Comparison of ENCODE assay signal across 21 cellular contexts in the genomic region with DNA sequence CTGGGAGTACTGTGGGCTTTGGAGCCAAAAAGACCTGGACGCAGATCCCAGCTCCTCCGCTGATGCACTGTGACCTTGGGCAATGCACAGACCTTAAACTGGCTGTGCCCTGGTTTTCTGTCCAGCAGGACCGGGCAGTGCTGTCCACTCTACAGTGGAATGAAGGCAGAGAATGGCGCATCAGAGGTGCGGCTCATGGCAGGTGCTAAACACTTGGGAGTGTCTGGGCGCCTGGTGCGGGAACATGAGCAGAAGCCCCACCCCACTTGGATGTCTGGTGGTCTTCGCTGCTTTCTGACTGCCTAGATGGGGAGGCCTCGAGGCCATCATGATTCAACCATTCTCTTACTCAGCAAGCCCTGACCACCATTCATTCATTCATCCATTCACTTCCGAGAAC.
DNase-seq lines count a peak whose midpoint lies in the region; ATAC-seq, FAIRE-seq and TF ChIP-seq lines count a peak whose summit lies in the region.
"Had no signal": no experiment of that assay in that cellular context is flagged by ENCODE, and none has a peak within 500 bp of the region (broad histone marks: within the 10 kb centered on the region; RNA-seq: fewer than 3 reads in every experiment).

No MANE protein-coding gene starts in this region.

- no peaks in the 10 kb centered on the region for H3K79me2 ChIP-seq in HepG2 (ENCODE audit: insufficient read depth, low read length)

- H4K20me1 ChIP-seq in HepG2 (ENCODE audit: insufficient read depth, low read length) = no peaks in the 10 kb centered on the region

- ATAC-seq in Right ventricle myocardium superior (ENCODE audit: poor library complexity) (no peak), HepG2 (no peak), psoas muscle (no peak), upper lobe of right lung (no peak), GM21737 (IDR thresholded peaks at IDR 0.05; ENCODE audit: unreplicated experiment) (no peak)

- TF ChIP-seq POLR2A in HepG2 (IDR thresholded peaks at IDR 0.05; ENCODE audit: insufficient read depth in 1 of 2, low read depth in 2 of 2, low read length in 2 of 2) = no peak

- peaks cover 0 to 4% of the 10 kb centered on the region in 2 donors for H3K9me3 ChIP-seq in right atrium auricular region
- H3K9me3 ChIP-seq in HepG2 (ENCODE audit: low read length) = peaks cover 6% of the 10 kb centered on the region
- no peaks in the 10 kb centered on the region for H3K9me3 ChIP-seq in psoas muscle
- H3K9me3 ChIP-seq in upper lobe of right lung = no peaks in the 10 kb centered on the region

- H3K9ac ChIP-seq in HepG2 (ENCODE audit: insufficient read depth, low read depth, low read length) = no peak overlapping the region
- H3K9ac ChIP-seq: GM23248 had no signal

- CTCF ChIA-PET in HepG2 (lab: Yijun Ruan, JAX; ENCODE audit: low intra/inter-chr PET ratio, low total read pairs) = no interaction called here

- POLR2A ChIA-PET in HepG2 (lab: Yijun Ruan, JAX) = no interaction called here

- H3K4me2 ChIP-seq in HepG2 (ENCODE audit: low read depth, low read length) = no peak overlapping the region

- in situ Hi-C loops in HepG2 (cut with HindIII; ENCODE audit: extremely low pct_ligation_motif_present, low pct_unique_long_range_greater_than_20kb) = no loop called here

- H3K4me3 ChIP-seq in right atrium auricular region (no peak overlapping the region), HepG2 (replicated peaks in 1 of 3; ENCODE audit: insufficient read depth in 1 of 3, low read depth in 2 of 3, low read length in 3 of 3) (no peak overlapping the region), psoas muscle (no peak overlapping the region), upper lobe of right lung (no peak overlapping the region)
- H3K4me3 ChIP-seq: GM23248 had no signal

- no peak for FAIRE-seq in HepG2 (lab: Jason Lieb, UNC)
- FAIRE-seq: A204.1 had no signal

- H3K27me3 ChIP-seq in right atrium auricular region (no peaks in the 10 kb centered on the region), HepG2 (ENCODE audit: control insufficient read depth in 1 of 2, insufficient read depth in 2 of 2, low read length in 2 of 2) (no peaks in the 10 kb centered on the region), psoas muscle (ENCODE audit: insufficient read depth in 3 of 3, low read length in 2 of 3) (no peaks in the 10 kb centered on the region), upper lobe of right lung (no peaks in the 10 kb centered on the region)

- BruUV-seq in HepG2 (replicated peaks; lab: Mats Ljungman, UMichigan) = no TSS peak

- DNase-seq in right atrium auricular region (ENCODE audit: low spot score) (no peak), Right ventricle myocardium superior (no peak), HepG2 (ENCODE audit: low spot score) (no peak), psoas muscle (no peak), upper lobe of right lung (no peak), NCI-H1417 treated with DMSO at 0.1 percent for 48 hours (lab: John Stamatoyannopoulos, UW) (no peak), NCI-H446 treated with DMSO at 0.1 percent for 48 hours (lab: John Stamatoyannopoulos, UW) (no peak)
- DNase-seq: H9, HFFc6, KG1, NCI-H1092 treated with DMSO at 0.1 percent for 48 hours, NCI-H146, NCI-H2029, NCI-H226, NCI-H524, NCI-H774, OCI-M1, SHP77 had no signal

- peak overlapping the region; percentile 22 to 48 for H3K27ac ChIP-seq in right atrium auricular region
- H3K27ac ChIP-seq in HepG2 (ENCODE audit: extremely low read length, insufficient read depth, low read length) = no peak overlapping the region
- H3K27ac ChIP-seq in psoas muscle = peak overlapping the region; percentile 23
- peak overlapping the region; percentile 30 for H3K27ac ChIP-seq in upper lobe of right lung
- H3K27ac ChIP-seq: GM23248 had no signal

- peaks cover 0 to 47% of the 10 kb centered on the region in 2 donors for H3K4me1 ChIP-seq in right atrium auricular region
- H3K4me1 ChIP-seq in HepG2 (ENCODE audit: insufficient read depth, low read length) = peaks cover 32% of the 10 kb centered on the region
- H3K4me1 ChIP-seq in psoas muscle = peaks cover 19% of the 10 kb centered on the region
- H3K4me1 ChIP-seq in upper lobe of right lung = peaks cover 29% of the 10 kb centered on the region

- TF ChIP-seq EP300 in HepG2 (IDR thresholded peaks at IDR 0.05; ENCODE audit: low read depth in 2 of 2, low read length in 2 of 2) = no peak
- TF ChIP-seq EP300 in HepG2 (CRISPR knock-in tag; IDR thresholded peaks at IDR 0.05; ENCODE audit: borderline replicate concordance) = no peak

- TF ChIP-seq CTCF in right atrium auricular region (IDR thresholded peaks at IDR 0.05) = no peak
- TF ChIP-seq CTCF in HepG2 (CRISPR knock-in tag; IDR thresholded peaks at IDR 0.05) = no peak
- no peak for TF ChIP-seq CTCF in psoas muscle (IDR thresholded peaks at IDR 0.05)
- TF ChIP-seq CTCF in upper lobe of right lung (IDR thresholded peaks at IDR 0.05) = no peak

- intact Hi-C loops in Right ventricle myocardium superior (cut with DNase I) (no loop called here), HepG2 (cut with micrococcal nuclease; ENCODE audit: unreplicated experiment) (no loop called here), psoas muscle (cut with DNase I) (no loop called here), upper lobe of right lung (cut with DNase I) (no loop called here)

- no peaks in the 10 kb centered on the region for H3K36me3 ChIP-seq in right atrium auricular region
- H3K36me3 ChIP-seq in HepG2 (replicated peaks in 1 of 2; ENCODE audit: control insufficient read depth in 1 of 2, insufficient read depth in 2 of 2, low read length in 2 of 2) = peaks cover 0 to 6% of the 10 kb centered on the region in 2 experiments; a peak in 1 of 5 replicates
- no peaks in the 10 kb centered on the region for H3K36me3 ChIP-seq in psoas muscle (ENCODE audit: insufficient read depth in 1 of 2, low read depth in 1 of 2)
- no peaks in the 10 kb centered on the region for H3K36me3 ChIP-seq in upper lobe of right lung

- no peak for TF ChIP-seq RAD21 in HepG2 (CRISPR knock-in tag; IDR thresholded peaks at IDR 0.05)

- 100% methylated on average over 3 of the region's 10 CpGs for WGBS in HepG2 (ENCODE audit: low lambda C conversion rate)
- 92 to 94% (median 94%) methylated on average over 10 of the region's 10 CpGs for WGBS in psoas muscle, 3 donors

- no peak overlapping the region for H2AFZ ChIP-seq in HepG2 (ENCODE audit: low read length)
- H2AFZ ChIP-seq: GM23248 had no signal

TF ChIP-seq in HepG2, 621 proteins besides CTCF, POLR2A, EP300 and RAD21:
- no peak for TF ChIP-seq ERF (CRISPR knock-in tag; IDR thresholded peaks at IDR 0.05)
- TF ChIP-seq, protein P1, sequence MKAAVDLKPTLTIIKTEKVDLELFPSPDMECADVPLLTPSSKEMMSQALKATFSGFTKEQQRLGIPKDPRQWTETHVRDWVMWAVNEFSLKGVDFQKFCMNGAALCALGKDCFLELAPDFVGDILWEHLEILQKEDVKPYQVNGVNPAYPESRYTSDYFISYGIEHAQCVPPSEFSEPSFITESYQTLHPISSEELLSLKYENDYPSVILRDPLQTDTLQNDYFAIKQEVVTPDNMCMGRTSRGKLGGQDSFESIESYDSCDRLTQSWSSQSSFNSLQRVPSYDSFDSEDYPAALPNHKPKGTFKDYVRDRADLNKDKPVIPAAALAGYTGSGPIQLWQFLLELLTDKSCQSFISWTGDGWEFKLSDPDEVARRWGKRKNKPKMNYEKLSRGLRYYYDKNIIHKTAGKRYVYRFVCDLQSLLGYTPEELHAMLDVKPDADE (CRISPR knock-in tag; IDR thresholded peaks at IDR 0.05) = no peak
- no peak for TF ChIP-seq XRCC5 (optimal IDR thresholded peaks at IDR 0.05; ENCODE audit: low read length)
- TF ChIP-seq, protein P2, sequence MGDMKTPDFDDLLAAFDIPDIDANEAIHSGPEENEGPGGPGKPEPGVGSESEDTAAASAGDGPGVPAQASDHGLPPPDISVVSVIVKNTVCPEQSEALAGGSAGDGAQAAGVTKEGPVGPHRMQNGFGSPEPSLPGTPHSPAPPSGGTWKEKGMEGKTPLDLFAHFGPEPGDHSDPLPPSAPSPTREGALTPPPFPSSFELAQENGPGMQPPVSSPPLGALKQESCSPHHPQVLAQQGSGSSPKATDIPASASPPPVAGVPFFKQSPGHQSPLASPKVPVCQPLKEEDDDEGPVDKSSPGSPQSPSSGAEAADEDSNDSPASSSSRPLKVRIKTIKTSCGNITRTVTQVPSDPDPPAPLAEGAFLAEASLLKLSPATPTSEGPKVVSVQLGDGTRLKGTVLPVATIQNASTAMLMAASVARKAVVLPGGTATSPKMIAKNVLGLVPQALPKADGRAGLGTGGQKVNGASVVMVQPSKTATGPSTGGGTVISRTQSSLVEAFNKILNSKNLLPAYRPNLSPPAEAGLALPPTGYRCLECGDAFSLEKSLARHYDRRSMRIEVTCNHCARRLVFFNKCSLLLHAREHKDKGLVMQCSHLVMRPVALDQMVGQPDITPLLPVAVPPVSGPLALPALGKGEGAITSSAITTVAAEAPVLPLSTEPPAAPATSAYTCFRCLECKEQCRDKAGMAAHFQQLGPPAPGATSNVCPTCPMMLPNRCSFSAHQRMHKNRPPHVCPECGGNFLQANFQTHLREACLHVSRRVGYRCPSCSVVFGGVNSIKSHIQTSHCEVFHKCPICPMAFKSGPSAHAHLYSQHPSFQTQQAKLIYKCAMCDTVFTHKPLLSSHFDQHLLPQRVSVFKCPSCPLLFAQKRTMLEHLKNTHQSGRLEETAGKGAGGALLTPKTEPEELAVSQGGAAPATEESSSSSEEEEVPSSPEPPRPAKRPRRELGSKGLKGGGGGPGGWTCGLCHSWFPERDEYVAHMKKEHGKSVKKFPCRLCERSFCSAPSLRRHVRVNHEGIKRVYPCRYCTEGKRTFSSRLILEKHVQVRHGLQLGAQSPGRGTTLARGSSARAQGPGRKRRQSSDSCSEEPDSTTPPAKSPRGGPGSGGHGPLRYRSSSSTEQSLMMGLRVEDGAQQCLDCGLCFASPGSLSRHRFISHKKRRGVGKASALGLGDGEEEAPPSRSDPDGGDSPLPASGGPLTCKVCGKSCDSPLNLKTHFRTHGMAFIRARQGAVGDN (CRISPR knock-in tag; IDR thresholded peaks at IDR 0.05) = 0 out of 2 replicates have a peak, but pooled peaks have one; percentile 7
- no peak for TF ChIP-seq ZNF563 (CRISPR knock-in tag; IDR thresholded peaks at IDR 0.05)
- TF ChIP-seq, protein P3, sequence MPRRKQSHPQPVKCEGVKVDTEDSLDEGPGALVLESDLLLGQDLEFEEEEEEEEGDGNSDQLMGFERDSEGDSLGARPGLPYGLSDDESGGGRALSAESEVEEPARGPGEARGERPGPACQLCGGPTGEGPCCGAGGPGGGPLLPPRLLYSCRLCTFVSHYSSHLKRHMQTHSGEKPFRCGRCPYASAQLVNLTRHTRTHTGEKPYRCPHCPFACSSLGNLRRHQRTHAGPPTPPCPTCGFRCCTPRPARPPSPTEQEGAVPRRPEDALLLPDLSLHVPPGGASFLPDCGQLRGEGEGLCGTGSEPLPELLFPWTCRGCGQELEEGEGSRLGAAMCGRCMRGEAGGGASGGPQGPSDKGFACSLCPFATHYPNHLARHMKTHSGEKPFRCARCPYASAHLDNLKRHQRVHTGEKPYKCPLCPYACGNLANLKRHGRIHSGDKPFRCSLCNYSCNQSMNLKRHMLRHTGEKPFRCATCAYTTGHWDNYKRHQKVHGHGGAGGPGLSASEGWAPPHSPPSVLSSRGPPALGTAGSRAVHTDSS (CRISPR knock-in tag; conservative IDR thresholded peaks at IDR 0.05) = no peak
